In the genomic region with DNA sequence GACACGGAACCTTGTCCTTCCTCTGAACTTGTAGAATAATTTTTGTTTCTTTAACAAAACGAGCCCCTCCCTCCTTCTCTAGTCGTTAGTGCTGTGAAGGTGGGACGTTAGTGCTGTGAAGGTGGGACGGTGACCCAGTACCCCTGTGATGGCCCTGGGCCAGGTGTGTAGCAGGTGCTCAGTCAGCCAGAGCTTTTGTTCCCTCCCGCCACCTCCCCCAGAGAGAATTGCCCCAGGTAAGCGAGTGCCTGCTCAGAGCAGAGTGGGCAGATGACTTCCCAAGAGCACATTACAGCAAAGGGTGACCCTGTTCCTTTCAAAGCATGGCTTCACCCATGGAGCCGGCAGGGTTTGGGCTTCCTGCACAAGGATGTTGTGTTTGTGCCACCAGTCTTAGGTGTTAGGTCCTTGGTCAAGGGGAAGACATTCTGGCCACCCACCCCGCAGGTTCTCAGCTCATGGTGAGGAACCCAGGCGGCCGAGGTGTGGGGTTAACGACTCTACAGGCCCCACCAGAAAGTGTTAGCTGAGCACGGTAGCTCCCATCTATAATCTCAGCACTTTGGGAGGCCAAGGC, we compare ENCODE assay signal across 9 cellular contexts. TPM values are rescaled to one million over a fixed set of nuclear protein-coding genes. Genes with fewer than 3 reads are reported as not detected.
DNase-seq lines count a peak whose midpoint lies in the region; ATAC-seq and TF ChIP-seq lines count a peak whose summit lies in the region.
"Had no signal": no experiment of that assay in that cellular context is flagged by ENCODE, and none has a peak within 500 bp of the region (broad histone marks: within the 10 kb centered on the region; RNA-seq: fewer than 3 reads in every experiment).

No MANE protein-coding gene starts in this region.

- intact Hi-C loops in left lung (cut with DNase I) = no loop called here

- no peaks in the 10 kb centered on the region for H3K27me3 Mint-ChIP-seq in activated T-cell treated with anti-CD3 and anti-CD28 coated beads, Interleukin-2, amount 50 U/mL, for 4 hours (ENCODE audit: low read depth)

- H3K79me2 ChIP-seq in SU-DHL-6 (ENCODE audit: insufficient read depth, low read length) = peaks cover 64% of the 10 kb centered on the region

- no peaks in the 10 kb centered on the region for H3K9me2 ChIP-seq in SU-DHL-6 (replicated peaks; ENCODE audit: insufficient read depth, low read length)

- H3F3A ChIP-seq in SU-DHL-6 (ENCODE audit: insufficient read depth) = peaks cover 37% of the 10 kb centered on the region

- peak overlapping the region; percentile 53 for H3K9ac ChIP-seq in SU-DHL-6 (ENCODE audit: low read length)

- DNase-seq in activated T-cell treated with anti-CD3 and anti-CD28 coated beads, Interleukin-2, amount 50 U/mL, for 4 hours = no peak
- DNase-seq in activated T-cell treated with anti-CD3 and anti-CD28 coated beads, Interleukin-2, amount 50 U/mL, for 48 hours = no peak
- peak in 1 of 2 donors; percentile 64 for DNase-seq in left lung
- no peak for DNase-seq in occipital lobe (lab: John Stamatoyannopoulos, UW)

- peak overlapping the region; percentile 81 for H3K4me3 Mint-ChIP-seq in activated T-cell treated with anti-CD3 and anti-CD28 coated beads, Interleukin-2, amount 50 U/mL, for 4 hours

- no peaks in the 10 kb centered on the region for H3K36me3 ChIP-seq in SU-DHL-6 (ENCODE audit: low read length)
- H3K36me3 ChIP-seq in left lung = no peaks in the 10 kb centered on the region
- peaks cover 12% of the 10 kb centered on the region for H3K36me3 ChIP-seq in thymus (ENCODE audit: control insufficient read depth, insufficient read depth)

- 80% methylated on average over 13 of the region's 13 CpGs for WGBS in thymus

- no peak overlapping the region for H2AFZ ChIP-seq in SU-DHL-6 (ENCODE audit: low read depth, low read length, severe bottlenecking)

- H3K4me3 ChIP-seq in SU-DHL-6 (ENCODE audit: insufficient read depth, low read length, poor library complexity, severe bottlenecking) (peak overlapping the region; percentile 31), left lung (peak overlapping the region in 1 of 2 donors; percentile 23), thymus (ENCODE audit: low read length) (no peak overlapping the region)
- H3K4me3 ChIP-seq: SK-N-MC had no signal

- no peaks in the 10 kb centered on the region for H3K27me3 ChIP-seq in SU-DHL-6 (ENCODE audit: low read length)
- H3K27me3 ChIP-seq in left lung = no peaks in the 10 kb centered on the region
- no peaks in the 10 kb centered on the region for H3K27me3 ChIP-seq in thymus (ENCODE audit: control insufficient read depth, insufficient read depth)

- peaks cover 81% of the 10 kb centered on the region for H3K4me1 Mint-ChIP-seq in activated T-cell treated with anti-CD3 and anti-CD28 coated beads, Interleukin-2, amount 50 U/mL, for 4 hours (ENCODE audit: low read depth)

- no peaks in the 10 kb centered on the region for H3K9me3 Mint-ChIP-seq in activated T-cell treated with anti-CD3 and anti-CD28 coated beads, Interleukin-2, amount 50 U/mL, for 4 hours

- no peak for TF ChIP-seq CTCF in SU-DHL-6 (IDR thresholded peaks at IDR 0.05; ENCODE audit: insufficient read depth, low read length, poor library complexity, severe bottlenecking)
- no peak for TF ChIP-seq CTCF in left lung (IDR thresholded peaks at IDR 0.05)

- peaks cover 56 to 100% of the 10 kb centered on the region in 2 donors for H3K4me1 ChIP-seq in left lung
- H3K4me1 ChIP-seq in thymus (ENCODE audit: control insufficient read depth, insufficient read depth, low read length) = peaks cover 52% of the 10 kb centered on the region

- no peak for ATAC-seq in activated T-cell treated with anti-CD3 and anti-CD28 coated beads, Interleukin-2, amount 50 U/mL, for 4 hours
- no peak for ATAC-seq in left lung
- no peak for ATAC-seq in HG02759 (IDR thresholded peaks at IDR 0.05; ENCODE audit: unreplicated experiment)
- no peak for ATAC-seq in GM21825 (IDR thresholded peaks at IDR 0.05; ENCODE audit: unreplicated experiment)

- no peaks in the 10 kb centered on the region for H3K9me3 ChIP-seq in SU-DHL-6 (ENCODE audit: insufficient read depth, low read length)
- H3K9me3 ChIP-seq in left lung = no peaks in the 10 kb centered on the region
- no peaks in the 10 kb centered on the region for H3K9me3 ChIP-seq in thymus (ENCODE audit: control insufficient read depth)

- H4K20me1 ChIP-seq in SU-DHL-6 (ENCODE audit: low read depth, low read length) = no peaks in the 10 kb centered on the region

- H3K36me3 Mint-ChIP-seq in activated T-cell treated with anti-CD3 and anti-CD28 coated beads, Interleukin-2, amount 50 U/mL, for 4 hours (ENCODE audit: insufficient read depth) = no peaks in the 10 kb centered on the region

- peak overlapping the region; percentile 63 for H3K4me2 ChIP-seq in SU-DHL-6 (ENCODE audit: low read depth, low read length, poor library complexity, severe bottlenecking)

- H3K27ac ChIP-seq in SU-DHL-6 (ENCODE audit: low read depth, low read length) (peak overlapping the region; percentile 92), left lung (peak overlapping the region; percentile 87 to 98), thymus (ENCODE audit: low read depth) (peak overlapping the region; percentile 95)
- H3K27ac ChIP-seq: SK-N-MC had no signal

RNA-seq across cellular contexts. Expression of gene SLC6A6, which starts 30.7 kb away (rescaled TPM):
- 10 to 100 TPM; 47.6 to 54.2 (median 51.2) TPM for total RNA-seq in activated T-cell treated with anti-CD3 and anti-CD28 coated beads, Interleukin-2, amount 50 U/mL, for 4 hours
- total RNA-seq in left lung = 100 to 1,000 TPM in 1 of 2 donors, 10 to 100 TPM in 1; 32.2 to 134 TPM
- 5.2 TPM for polyA plus RNA-seq in thymus
- total RNA-seq in occipital lobe = 24.8 TPM
